ENCODE assay signal across 2 cellular contexts in the genomic region with DNA sequence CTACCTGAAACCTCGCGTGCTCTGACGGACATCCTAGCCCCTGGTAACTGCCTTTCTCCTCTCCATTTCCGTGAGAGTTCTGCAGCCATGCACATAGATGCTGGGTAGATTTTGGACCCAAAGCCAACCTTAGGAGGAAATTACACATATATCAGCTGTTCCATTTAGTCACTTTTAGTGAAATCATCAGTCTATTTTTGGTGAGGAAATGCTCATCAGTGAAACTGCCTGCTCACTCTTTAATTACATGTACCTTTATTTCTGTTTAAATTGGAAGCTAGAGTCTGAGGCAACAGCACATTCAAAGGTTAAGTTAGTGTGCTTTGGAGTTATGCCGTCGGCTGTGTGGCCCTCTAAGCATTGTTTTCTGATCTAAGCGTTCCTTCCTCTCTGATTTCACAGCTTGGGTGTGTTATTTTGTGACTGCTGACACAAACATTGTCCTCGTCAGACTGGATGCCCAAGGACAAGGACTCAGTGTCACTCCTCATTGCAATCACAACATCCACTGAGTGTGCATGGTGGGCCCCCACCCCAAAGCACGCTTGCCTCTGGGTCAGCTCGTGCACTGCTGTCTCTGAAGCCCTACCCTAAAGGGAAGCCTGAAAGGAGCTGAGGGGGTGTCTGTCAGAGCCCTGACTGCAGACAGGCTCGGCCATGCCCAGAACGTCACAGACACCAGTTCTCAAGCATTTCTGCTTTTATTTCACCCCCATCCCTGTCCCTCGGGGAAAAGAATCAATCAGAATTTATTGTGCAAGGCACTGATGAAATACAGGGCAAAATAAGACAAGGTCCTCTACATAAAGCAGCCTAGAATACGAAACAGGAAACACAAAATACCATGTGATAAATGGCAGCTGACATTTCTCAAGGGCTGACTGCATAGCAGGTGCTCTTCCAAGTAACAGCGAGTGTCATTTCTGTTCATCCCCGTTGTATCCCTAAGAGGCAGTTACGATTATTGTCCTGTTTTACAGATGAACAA.
TF ChIP-seq lines count a peak whose summit lies in the region.

No MANE protein-coding gene starts in this region.

TF ChIP-seq in HepG2, 621 proteins besides CTCF, POLR2A, EP300 and RAD21 (continued from another document):
- no peak for TF ChIP-seq ZBTB10 (CRISPR knock-in tag; IDR thresholded peaks at IDR 0.05; ENCODE audit: borderline replicate concordance)
- no peak for TF ChIP-seq ZNF83 (CRISPR knock-in tag; IDR thresholded peaks at IDR 0.05; ENCODE audit: borderline replicate concordance)
- TF ChIP-seq HINFP (CRISPR knock-in tag; IDR thresholded peaks at IDR 0.05; ENCODE audit: low read depth), result no peak
- no peak for TF ChIP-seq POLR2AphosphoS2 (IDR thresholded peaks at IDR 0.05; ENCODE audit: low read depth, low read length)
- no peak for TF ChIP-seq KDM3A (CRISPR knock-in tag; IDR thresholded peaks at IDR 0.05; ENCODE audit: low read depth)
- no peak for TF ChIP-seq TAF1 (CRISPR knock-in tag; IDR thresholded peaks at IDR 0.05)
- no peak for TF ChIP-seq NFYB (CRISPR knock-in tag; IDR thresholded peaks at IDR 0.05)
- TF ChIP-seq SUZ12 (IDR thresholded peaks at IDR 0.05; ENCODE audit: low read depth, low read length), result no peak
- TF ChIP-seq ZBTB8A (CRISPR knock-in tag; IDR thresholded peaks at IDR 0.05; ENCODE audit: borderline replicate concordance, low read depth), result no peak
- TF ChIP-seq ZNF468 (CRISPR knock-in tag; IDR thresholded peaks at IDR 0.05), result no peak
- no peak for TF ChIP-seq SOX5 (CRISPR knock-in tag; IDR thresholded peaks at IDR 0.05; ENCODE audit: borderline replicate concordance)
- TF ChIP-seq ZNF501 (CRISPR knock-in tag; IDR thresholded peaks at IDR 0.05), result no peak
- TF ChIP-seq SMAD9 (CRISPR knock-in tag; IDR thresholded peaks at IDR 0.05), result no peak
- TF ChIP-seq SSRP1 (CRISPR knock-in tag; IDR thresholded peaks at IDR 0.05), result no peak
- TF ChIP-seq HHEX (CRISPR knock-in tag; IDR thresholded peaks at IDR 0.05), result no peak
- TF ChIP-seq ZNF629 (CRISPR knock-in tag; conservative IDR thresholded peaks at IDR 0.05), result no peak
- no peak for TF ChIP-seq ELF4 (CRISPR knock-in tag; IDR thresholded peaks at IDR 0.05; ENCODE audit: borderline replicate concordance)
- TF ChIP-seq RNF2 (conservative IDR thresholded peaks at IDR 0.05; ENCODE audit: low read depth), result no peak
- no peak for TF ChIP-seq KLF9 (CRISPR knock-in tag; IDR thresholded peaks at IDR 0.05; ENCODE audit: low read depth)

TF ChIP-seq in WTC11, 78 proteins besides CTCF, POLR2A, EP300 and RAD21 (continued from another document):
- TF ChIP-seq, protein P1, sequence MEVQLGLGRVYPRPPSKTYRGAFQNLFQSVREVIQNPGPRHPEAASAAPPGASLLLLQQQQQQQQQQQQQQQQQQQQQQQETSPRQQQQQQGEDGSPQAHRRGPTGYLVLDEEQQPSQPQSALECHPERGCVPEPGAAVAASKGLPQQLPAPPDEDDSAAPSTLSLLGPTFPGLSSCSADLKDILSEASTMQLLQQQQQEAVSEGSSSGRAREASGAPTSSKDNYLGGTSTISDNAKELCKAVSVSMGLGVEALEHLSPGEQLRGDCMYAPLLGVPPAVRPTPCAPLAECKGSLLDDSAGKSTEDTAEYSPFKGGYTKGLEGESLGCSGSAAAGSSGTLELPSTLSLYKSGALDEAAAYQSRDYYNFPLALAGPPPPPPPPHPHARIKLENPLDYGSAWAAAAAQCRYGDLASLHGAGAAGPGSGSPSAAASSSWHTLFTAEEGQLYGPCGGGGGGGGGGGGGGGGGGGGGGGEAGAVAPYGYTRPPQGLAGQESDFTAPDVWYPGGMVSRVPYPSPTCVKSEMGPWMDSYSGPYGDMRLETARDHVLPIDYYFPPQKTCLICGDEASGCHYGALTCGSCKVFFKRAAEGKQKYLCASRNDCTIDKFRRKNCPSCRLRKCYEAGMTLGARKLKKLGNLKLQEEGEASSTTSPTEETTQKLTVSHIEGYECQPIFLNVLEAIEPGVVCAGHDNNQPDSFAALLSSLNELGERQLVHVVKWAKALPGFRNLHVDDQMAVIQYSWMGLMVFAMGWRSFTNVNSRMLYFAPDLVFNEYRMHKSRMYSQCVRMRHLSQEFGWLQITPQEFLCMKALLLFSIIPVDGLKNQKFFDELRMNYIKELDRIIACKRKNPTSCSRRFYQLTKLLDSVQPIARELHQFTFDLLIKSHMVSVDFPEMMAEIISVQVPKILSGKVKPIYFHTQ (CRISPR knock-in tag; IDR thresholded peaks at IDR 0.05), result no peak
- TF ChIP-seq, protein P2, sequence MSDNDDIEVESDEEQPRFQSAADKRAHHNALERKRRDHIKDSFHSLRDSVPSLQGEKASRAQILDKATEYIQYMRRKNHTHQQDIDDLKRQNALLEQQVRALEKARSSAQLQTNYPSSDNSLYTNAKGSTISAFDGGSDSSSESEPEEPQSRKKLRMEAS (CRISPR knock-in tag; IDR thresholded peaks at IDR 0.05), result no peak
- TF ChIP-seq, protein P3, sequence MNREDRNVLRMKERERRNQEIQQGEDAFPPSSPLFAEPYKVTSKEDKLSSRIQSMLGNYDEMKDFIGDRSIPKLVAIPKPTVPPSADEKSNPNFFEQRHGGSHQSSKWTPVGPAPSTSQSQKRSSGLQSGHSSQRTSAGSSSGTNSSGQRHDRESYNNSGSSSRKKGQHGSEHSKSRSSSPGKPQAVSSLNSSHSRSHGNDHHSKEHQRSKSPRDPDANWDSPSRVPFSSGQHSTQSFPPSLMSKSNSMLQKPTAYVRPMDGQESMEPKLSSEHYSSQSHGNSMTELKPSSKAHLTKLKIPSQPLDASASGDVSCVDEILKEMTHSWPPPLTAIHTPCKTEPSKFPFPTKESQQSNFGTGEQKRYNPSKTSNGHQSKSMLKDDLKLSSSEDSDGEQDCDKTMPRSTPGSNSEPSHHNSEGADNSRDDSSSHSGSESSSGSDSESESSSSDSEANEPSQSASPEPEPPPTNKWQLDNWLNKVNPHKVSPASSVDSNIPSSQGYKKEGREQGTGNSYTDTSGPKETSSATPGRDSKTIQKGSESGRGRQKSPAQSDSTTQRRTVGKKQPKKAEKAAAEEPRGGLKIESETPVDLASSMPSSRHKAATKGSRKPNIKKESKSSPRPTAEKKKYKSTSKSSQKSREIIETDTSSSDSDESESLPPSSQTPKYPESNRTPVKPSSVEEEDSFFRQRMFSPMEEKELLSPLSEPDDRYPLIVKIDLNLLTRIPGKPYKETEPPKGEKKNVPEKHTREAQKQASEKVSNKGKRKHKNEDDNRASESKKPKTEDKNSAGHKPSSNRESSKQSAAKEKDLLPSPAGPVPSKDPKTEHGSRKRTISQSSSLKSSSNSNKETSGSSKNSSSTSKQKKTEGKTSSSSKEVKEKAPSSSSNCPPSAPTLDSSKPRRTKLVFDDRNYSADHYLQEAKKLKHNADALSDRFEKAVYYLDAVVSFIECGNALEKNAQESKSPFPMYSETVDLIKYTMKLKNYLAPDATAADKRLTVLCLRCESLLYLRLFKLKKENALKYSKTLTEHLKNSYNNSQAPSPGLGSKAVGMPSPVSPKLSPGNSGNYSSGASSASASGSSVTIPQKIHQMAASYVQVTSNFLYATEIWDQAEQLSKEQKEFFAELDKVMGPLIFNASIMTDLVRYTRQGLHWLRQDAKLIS (CRISPR knock-in tag; IDR thresholded peaks at IDR 0.05; ENCODE audit: borderline replicate concordance), result no peak
- TF ChIP-seq TCF7 (CRISPR knock-in tag; IDR thresholded peaks at IDR 0.05; ENCODE audit: low read depth) (no peak), JUN (CRISPR knock-in tag; IDR thresholded peaks at IDR 0.05) (no peak), ZNF416 (CRISPR knock-in tag; IDR thresholded peaks at IDR 0.05) (no peak), TEAD1 (CRISPR knock-in tag; IDR thresholded peaks at IDR 0.05) (no peak), ZNF396 (CRISPR knock-in tag; IDR thresholded peaks at IDR 0.05; ENCODE audit: borderline replicate concordance) (no peak), ETV6 (CRISPR knock-in tag; IDR thresholded peaks at IDR 0.05) (no peak), RORB (CRISPR knock-in tag; IDR thresholded peaks at IDR 0.05) (no peak), JAZF1 (CRISPR knock-in tag; IDR thresholded peaks at IDR 0.05) (no peak), ATF1 (CRISPR knock-in tag; IDR thresholded peaks at IDR 0.05) (no peak), HMGXB4 (CRISPR knock-in tag; IDR thresholded peaks at IDR 0.05) (no peak), TEAD4 (CRISPR knock-in tag; IDR thresholded peaks at IDR 0.05) (no peak)
- TF ChIP-seq, protein P4, sequence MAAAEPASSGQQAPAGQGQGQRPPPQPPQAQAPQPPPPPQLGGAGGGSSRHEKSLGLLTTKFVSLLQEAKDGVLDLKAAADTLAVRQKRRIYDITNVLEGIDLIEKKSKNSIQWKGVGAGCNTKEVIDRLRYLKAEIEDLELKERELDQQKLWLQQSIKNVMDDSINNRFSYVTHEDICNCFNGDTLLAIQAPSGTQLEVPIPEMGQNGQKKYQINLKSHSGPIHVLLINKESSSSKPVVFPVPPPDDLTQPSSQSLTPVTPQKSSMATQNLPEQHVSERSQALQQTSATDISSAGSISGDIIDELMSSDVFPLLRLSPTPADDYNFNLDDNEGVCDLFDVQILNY (CRISPR knock-in tag; IDR thresholded peaks at IDR 0.05), result no peak
- TF ChIP-seq, protein P5, sequence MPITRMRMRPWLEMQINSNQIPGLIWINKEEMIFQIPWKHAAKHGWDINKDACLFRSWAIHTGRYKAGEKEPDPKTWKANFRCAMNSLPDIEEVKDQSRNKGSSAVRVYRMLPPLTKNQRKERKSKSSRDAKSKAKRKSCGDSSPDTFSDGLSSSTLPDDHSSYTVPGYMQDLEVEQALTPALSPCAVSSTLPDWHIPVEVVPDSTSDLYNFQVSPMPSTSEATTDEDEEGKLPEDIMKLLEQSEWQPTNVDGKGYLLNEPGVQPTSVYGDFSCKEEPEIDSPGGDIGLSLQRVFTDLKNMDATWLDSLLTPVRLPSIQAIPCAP (CRISPR knock-in tag; IDR thresholded peaks at IDR 0.05), result no peak
- TF ChIP-seq, protein P6, sequence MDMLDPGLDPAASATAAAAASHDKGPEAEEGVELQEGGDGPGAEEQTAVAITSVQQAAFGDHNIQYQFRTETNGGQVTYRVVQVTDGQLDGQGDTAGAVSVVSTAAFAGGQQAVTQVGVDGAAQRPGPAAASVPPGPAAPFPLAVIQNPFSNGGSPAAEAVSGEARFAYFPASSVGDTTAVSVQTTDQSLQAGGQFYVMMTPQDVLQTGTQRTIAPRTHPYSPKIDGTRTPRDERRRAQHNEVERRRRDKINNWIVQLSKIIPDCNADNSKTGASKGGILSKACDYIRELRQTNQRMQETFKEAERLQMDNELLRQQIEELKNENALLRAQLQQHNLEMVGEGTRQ (CRISPR knock-in tag; IDR thresholded peaks at IDR 0.05), result no peak
